25 cellular contexts compared by ENCODE assay signal in genomic region chr16:3846595-3847091, GRCh38.
"Had no signal": no experiment of that assay in that cellular context is flagged by ENCODE, and none has a peak within 500 bp of the region (broad histone marks: within the 10 kb centered on the region; RNA-seq: fewer than 3 reads in every experiment).

No MANE protein-coding gene starts in this region.

- H3K27me3 ChIP-seq: foreskin keratinocyte, left lung, pancreas, right lobe of liver, stomach, vagina had no signal

- H3K4me3 ChIP-seq: left lung, lung, pancreas, psoas muscle, right lobe of liver, skin epidermis, stomach, vagina had no signal

- FAIRE-seq: bronchial epithelial cell, pancreas, TTC549 had no signal

- DNase-seq: activated B cell treated with CpG ODN at 0.5 μM for 24 hours; activated CD4-positive, alpha-beta T cell treated with anti-CD3 and anti-CD28 coated beads for 36 hours; activated CD4-positive, alpha-beta T cell treated with anti-CD3 and anti-CD28 coated beads, Interleukin-2, amount 50 U/mL, for 4 hours; activated CD8-positive, alpha-beta memory T cell treated with anti-CD3 and anti-CD28 coated beads for 24 hours; activated CD8-positive, alpha-beta memory T cell treated with anti-CD3 and anti-CD28 coated beads, Interleukin-2, amount 50 U/mL, for 4 hours; activated naive CD4-positive, alpha-beta T cell treated with anti-CD3 and anti-CD28 coated beads for 36 hours; activated T-cell treated with anti-CD3 and anti-CD28 coated beads, Interleukin-2, amount 50 U/mL, for 4 hours; amygdala; cortex of kidney; foreskin keratinocyte; kidney glomerular epithelial cell; left lung; naive thymus-derived CD4-positive, alpha-beta T cell; pancreas; psoas muscle; right lobe of liver; stomach; T-helper 2 cell; trophoblast cell had no signal

- H3K9me3 ChIP-seq: left lung, pancreas, psoas muscle, right lobe of liver, stomach, vagina had no signal

- H3K9me3 Mint-ChIP-seq: activated B cell treated with CpG ODN at 0.5 μM for 24 hours; activated naive CD4-positive, alpha-beta T cell treated with anti-CD3 and anti-CD28 coated beads for 36 hours; activated T-cell treated with anti-CD3 and anti-CD28 coated beads, Interleukin-2, amount 50 U/mL, for 4 hours; naive thymus-derived CD4-positive, alpha-beta T cell; stimulated activated memory B cell treated with anti-CD40 and anti-IgM and Interleukin-4, amounts not matched to agents 10 μg/mL and 1 μg/mL and 100 μg/mL, for 72 hours had no signal

- H3K27ac Mint-ChIP-seq: activated B cell treated with CpG ODN at 0.5 μM for 24 hours; activated CD4-positive, alpha-beta T cell treated with anti-CD3 and anti-CD28 coated beads for 36 hours; activated naive CD4-positive, alpha-beta T cell treated with anti-CD3 and anti-CD28 coated beads for 36 hours; stimulated activated memory B cell treated with anti-CD40 and anti-IgM and Interleukin-4, amounts not matched to agents 10 μg/mL and 1 μg/mL and 100 μg/mL, for 72 hours had no signal

- H3K27me3 Mint-ChIP-seq: activated B cell treated with CpG ODN at 0.5 μM for 24 hours; activated CD4-positive, alpha-beta T cell treated with anti-CD3 and anti-CD28 coated beads for 36 hours; naive thymus-derived CD4-positive, alpha-beta T cell; stimulated activated memory B cell treated with anti-CD40 and anti-IgM and Interleukin-4, amounts not matched to agents 10 μg/mL and 1 μg/mL and 100 μg/mL, for 72 hours had no signal

- H3K27ac ChIP-seq: foreskin keratinocyte, left lung, pancreas, psoas muscle, right lobe of liver, skin epidermis, stomach, vagina had no signal

- H3K4me3 Mint-ChIP-seq: activated B cell treated with CpG ODN at 0.5 μM for 24 hours; activated CD4-positive, alpha-beta T cell treated with anti-CD3 and anti-CD28 coated beads for 36 hours; activated naive CD4-positive, alpha-beta T cell treated with anti-CD3 and anti-CD28 coated beads for 36 hours; activated T-cell treated with anti-CD3 and anti-CD28 coated beads, Interleukin-2, amount 50 U/mL, for 4 hours; stimulated activated memory B cell treated with anti-CD40 and anti-IgM and Interleukin-4, amounts not matched to agents 10 μg/mL and 1 μg/mL and 100 μg/mL, for 72 hours had no signal

- ATAC-seq: activated CD4-positive, alpha-beta T cell treated with anti-CD3 and anti-CD28 coated beads for 36 hours; activated T-cell treated with anti-CD3 and anti-CD28 coated beads, Interleukin-2, amount 50 U/mL, for 4 hours; foreskin keratinocyte; left lung; naive thymus-derived CD4-positive, alpha-beta T cell; pancreas; psoas muscle; right lobe of liver; stimulated activated memory B cell treated with anti-CD40 and anti-IgM and Interleukin-4, amounts not matched to agents 10 μg/mL and 1 μg/mL and 100 μg/mL, for 72 hours had no signal
